1 cellular context compared by ENCODE assay signal in genomic region chr3:44042772-44043171, GRCh38.
TF ChIP-seq lines count a peak whose summit lies in the region.

No MANE protein-coding gene starts in this region.

TF ChIP-seq in GM12878, 131 proteins besides CTCF, POLR2A, EP300 and RAD21 (continued from another document and continues in another):
- TF ChIP-seq POU2F2 (IDR thresholded peaks at IDR 0.05; ENCODE audit: borderline replicate concordance, low read depth, low read length) = peak; percentile 88; the same call in 2 of the 3 replicates
- TF ChIP-seq RELA (IDR thresholded peaks at IDR 0.05; ENCODE audit: borderline replicate concordance, partially characterized antibody) = peak; percentile 91
- no peak for TF ChIP-seq HDAC2 (IDR thresholded peaks at IDR 0.05)
- no peak for TF ChIP-seq YBX1 (IDR thresholded peaks at IDR 0.05)
- TF ChIP-seq, protein P1, sequence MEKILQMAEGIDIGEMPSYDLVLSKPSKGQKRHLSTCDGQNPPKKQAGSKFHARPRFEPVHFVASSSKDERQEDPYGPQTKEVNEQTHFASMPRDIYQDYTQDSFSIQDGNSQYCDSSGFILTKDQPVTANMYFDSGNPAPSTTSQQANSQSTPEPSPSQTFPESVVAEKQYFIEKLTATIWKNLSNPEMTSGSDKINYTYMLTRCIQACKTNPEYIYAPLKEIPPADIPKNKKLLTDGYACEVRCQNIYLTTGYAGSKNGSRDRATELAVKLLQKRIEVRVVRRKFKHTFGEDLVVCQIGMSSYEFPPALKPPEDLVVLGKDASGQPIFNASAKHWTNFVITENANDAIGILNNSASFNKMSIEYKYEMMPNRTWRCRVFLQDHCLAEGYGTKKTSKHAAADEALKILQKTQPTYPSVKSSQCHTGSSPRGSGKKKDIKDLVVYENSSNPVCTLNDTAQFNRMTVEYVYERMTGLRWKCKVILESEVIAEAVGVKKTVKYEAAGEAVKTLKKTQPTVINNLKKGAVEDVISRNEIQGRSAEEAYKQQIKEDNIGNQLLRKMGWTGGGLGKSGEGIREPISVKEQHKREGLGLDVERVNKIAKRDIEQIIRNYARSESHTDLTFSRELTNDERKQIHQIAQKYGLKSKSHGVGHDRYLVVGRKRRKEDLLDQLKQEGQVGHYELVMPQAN (conservative IDR thresholded peaks at IDR 0.05) = no peak
- no peak for TF ChIP-seq FOS (IDR thresholded peaks at IDR 0.05; ENCODE audit: borderline replicate concordance, extremely low read depth, insufficient read length)
- no peak for TF ChIP-seq JUND (IDR thresholded peaks at IDR 0.05; ENCODE audit: low read depth, low read length)
- TF ChIP-seq DPF2 (IDR thresholded peaks at IDR 0.05) = 0 out of 2 replicates have a peak, but pooled peaks have one; percentile 23
- no peak for TF ChIP-seq BHLHE40 (IDR thresholded peaks at IDR 0.05; ENCODE audit: borderline replicate concordance in 1 of 2, low read depth in 2 of 2, low read length in 1 of 2)
- TF ChIP-seq, protein P2, sequence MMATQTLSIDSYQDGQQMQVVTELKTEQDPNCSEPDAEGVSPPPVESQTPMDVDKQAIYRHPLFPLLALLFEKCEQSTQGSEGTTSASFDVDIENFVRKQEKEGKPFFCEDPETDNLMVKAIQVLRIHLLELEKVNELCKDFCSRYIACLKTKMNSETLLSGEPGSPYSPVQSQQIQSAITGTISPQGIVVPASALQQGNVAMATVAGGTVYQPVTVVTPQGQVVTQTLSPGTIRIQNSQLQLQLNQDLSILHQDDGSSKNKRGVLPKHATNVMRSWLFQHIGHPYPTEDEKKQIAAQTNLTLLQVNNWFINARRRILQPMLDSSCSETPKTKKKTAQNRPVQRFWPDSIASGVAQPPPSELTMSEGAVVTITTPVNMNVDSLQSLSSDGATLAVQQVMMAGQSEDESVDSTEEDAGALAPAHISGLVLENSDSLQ (IDR thresholded peaks at IDR 0.05) = no peak
- no peak for TF ChIP-seq ZBED1 (IDR thresholded peaks at IDR 0.05; ENCODE audit: borderline replicate concordance)
- no peak for TF ChIP-seq SREBF2 (IDR thresholded peaks at IDR 0.05; ENCODE audit: low read length)
- TF ChIP-seq SMAD1 (IDR thresholded peaks at IDR 0.05; ENCODE audit: low read depth, partially characterized antibody) = no peak
- TF ChIP-seq, protein P3, sequence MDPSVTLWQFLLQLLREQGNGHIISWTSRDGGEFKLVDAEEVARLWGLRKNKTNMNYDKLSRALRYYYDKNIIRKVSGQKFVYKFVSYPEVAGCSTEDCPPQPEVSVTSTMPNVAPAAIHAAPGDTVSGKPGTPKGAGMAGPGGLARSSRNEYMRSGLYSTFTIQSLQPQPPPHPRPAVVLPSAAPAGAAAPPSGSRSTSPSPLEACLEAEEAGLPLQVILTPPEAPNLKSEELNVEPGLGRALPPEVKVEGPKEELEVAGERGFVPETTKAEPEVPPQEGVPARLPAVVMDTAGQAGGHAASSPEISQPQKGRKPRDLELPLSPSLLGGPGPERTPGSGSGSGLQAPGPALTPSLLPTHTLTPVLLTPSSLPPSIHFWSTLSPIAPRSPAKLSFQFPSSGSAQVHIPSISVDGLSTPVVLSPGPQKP (IDR thresholded peaks at IDR 0.05; ENCODE audit: low read depth, low read length) = no peak
- TF ChIP-seq SMC3 (IDR thresholded peaks at IDR 0.05; ENCODE audit: borderline replicate concordance, low read length) = no peak
- no peak for TF ChIP-seq POLR2AphosphoS2 (IDR thresholded peaks at IDR 0.05; ENCODE audit: low read depth, low read length)
- no peak for TF ChIP-seq NFXL1 (IDR thresholded peaks at IDR 0.05; ENCODE audit: borderline replicate concordance)
- TF ChIP-seq, protein P4, sequence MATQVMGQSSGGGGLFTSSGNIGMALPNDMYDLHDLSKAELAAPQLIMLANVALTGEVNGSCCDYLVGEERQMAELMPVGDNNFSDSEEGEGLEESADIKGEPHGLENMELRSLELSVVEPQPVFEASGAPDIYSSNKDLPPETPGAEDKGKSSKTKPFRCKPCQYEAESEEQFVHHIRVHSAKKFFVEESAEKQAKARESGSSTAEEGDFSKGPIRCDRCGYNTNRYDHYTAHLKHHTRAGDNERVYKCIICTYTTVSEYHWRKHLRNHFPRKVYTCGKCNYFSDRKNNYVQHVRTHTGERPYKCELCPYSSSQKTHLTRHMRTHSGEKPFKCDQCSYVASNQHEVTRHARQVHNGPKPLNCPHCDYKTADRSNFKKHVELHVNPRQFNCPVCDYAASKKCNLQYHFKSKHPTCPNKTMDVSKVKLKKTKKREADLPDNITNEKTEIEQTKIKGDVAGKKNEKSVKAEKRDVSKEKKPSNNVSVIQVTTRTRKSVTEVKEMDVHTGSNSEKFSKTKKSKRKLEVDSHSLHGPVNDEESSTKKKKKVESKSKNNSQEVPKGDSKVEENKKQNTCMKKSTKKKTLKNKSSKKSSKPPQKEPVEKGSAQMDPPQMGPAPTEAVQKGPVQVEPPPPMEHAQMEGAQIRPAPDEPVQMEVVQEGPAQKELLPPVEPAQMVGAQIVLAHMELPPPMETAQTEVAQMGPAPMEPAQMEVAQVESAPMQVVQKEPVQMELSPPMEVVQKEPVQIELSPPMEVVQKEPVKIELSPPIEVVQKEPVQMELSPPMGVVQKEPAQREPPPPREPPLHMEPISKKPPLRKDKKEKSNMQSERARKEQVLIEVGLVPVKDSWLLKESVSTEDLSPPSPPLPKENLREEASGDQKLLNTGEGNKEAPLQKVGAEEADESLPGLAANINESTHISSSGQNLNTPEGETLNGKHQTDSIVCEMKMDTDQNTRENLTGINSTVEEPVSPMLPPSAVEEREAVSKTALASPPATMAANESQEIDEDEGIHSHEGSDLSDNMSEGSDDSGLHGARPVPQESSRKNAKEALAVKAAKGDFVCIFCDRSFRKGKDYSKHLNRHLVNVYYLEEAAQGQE (IDR thresholded peaks at IDR 0.05; ENCODE audit: low read depth, low read length) = no peak
- 0 out of 2 replicates have a peak, but pooled peaks have one; percentile 21 for TF ChIP-seq PAX5 (IDR thresholded peaks at IDR 0.05; ENCODE audit: borderline replicate concordance, low read depth, low read length)
- TF ChIP-seq NR2C1 (IDR thresholded peaks at IDR 0.05) = no peak
- 0 out of 2 replicates have a peak, but pooled peaks have one; percentile 16 for TF ChIP-seq GATAD2B (conservative IDR thresholded peaks at IDR 0.05; ENCODE audit: low read depth)
- no peak for TF ChIP-seq HCFC1 (IDR thresholded peaks at IDR 0.05; ENCODE audit: low read length)
- TF ChIP-seq NFYA (IDR thresholded peaks at IDR 0.05; ENCODE audit: borderline replicate concordance, low read depth, low read length) = no peak
- TF ChIP-seq, protein P5, sequence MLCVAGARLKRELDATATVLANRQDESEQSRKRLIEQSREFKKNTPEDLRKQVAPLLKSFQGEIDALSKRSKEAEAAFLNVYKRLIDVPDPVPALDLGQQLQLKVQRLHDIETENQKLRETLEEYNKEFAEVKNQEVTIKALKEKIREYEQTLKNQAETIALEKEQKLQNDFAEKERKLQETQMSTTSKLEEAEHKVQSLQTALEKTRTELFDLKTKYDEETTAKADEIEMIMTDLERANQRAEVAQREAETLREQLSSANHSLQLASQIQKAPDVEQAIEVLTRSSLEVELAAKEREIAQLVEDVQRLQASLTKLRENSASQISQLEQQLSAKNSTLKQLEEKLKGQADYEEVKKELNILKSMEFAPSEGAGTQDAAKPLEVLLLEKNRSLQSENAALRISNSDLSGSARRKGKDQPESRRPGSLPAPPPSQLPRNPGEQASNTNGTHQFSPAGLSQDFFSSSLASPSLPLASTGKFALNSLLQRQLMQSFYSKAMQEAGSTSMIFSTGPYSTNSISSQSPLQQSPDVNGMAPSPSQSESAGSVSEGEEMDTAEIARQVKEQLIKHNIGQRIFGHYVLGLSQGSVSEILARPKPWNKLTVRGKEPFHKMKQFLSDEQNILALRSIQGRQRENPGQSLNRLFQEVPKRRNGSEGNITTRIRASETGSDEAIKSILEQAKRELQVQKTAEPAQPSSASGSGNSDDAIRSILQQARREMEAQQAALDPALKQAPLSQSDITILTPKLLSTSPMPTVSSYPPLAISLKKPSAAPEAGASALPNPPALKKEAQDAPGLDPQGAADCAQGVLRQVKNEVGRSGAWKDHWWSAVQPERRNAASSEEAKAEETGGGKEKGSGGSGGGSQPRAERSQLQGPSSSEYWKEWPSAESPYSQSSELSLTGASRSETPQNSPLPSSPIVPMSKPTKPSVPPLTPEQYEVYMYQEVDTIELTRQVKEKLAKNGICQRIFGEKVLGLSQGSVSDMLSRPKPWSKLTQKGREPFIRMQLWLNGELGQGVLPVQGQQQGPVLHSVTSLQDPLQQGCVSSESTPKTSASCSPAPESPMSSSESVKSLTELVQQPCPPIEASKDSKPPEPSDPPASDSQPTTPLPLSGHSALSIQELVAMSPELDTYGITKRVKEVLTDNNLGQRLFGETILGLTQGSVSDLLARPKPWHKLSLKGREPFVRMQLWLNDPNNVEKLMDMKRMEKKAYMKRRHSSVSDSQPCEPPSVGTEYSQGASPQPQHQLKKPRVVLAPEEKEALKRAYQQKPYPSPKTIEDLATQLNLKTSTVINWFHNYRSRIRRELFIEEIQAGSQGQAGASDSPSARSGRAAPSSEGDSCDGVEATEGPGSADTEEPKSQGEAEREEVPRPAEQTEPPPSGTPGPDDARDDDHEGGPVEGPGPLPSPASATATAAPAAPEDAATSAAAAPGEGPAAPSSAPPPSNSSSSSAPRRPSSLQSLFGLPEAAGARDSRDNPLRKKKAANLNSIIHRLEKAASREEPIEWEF (IDR thresholded peaks at IDR 0.05; ENCODE audit: insufficient replicate concordance, low read depth, low read length) = no peak
- TF ChIP-seq, protein P6, sequence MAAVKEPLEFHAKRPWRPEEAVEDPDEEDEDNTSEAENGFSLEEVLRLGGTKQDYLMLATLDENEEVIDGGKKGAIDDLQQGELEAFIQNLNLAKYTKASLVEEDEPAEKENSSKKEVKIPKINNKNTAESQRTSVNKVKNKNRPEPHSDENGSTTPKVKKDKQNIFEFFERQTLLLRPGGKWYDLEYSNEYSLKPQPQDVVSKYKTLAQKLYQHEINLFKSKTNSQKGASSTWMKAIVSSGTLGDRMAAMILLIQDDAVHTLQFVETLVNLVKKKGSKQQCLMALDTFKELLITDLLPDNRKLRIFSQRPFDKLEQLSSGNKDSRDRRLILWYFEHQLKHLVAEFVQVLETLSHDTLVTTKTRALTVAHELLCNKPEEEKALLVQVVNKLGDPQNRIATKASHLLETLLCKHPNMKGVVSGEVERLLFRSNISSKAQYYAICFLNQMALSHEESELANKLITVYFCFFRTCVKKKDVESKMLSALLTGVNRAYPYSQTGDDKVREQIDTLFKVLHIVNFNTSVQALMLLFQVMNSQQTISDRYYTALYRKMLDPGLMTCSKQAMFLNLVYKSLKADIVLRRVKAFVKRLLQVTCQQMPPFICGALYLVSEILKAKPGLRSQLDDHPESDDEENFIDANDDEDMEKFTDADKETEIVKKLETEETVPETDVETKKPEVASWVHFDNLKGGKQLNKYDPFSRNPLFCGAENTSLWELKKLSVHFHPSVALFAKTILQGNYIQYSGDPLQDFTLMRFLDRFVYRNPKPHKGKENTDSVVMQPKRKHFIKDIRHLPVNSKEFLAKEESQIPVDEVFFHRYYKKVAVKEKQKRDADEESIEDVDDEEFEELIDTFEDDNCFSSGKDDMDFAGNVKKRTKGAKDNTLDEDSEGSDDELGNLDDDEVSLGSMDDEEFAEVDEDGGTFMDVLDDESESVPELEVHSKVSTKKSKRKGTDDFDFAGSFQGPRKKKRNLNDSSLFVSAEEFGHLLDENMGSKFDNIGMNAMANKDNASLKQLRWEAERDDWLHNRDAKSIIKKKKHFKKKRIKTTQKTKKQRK (IDR thresholded peaks at IDR 0.05; ENCODE audit: low read depth, low read length) = no peak
- no peak for TF ChIP-seq RCOR1 (conservative IDR thresholded peaks at IDR 0.05; ENCODE audit: low read depth, low read length)
- no peak for TF ChIP-seq BCL3 (IDR thresholded peaks at IDR 0.05; ENCODE audit: borderline replicate concordance, insufficient read depth, low read depth, low read length, poor library complexity, severe bottlenecking)
- TF ChIP-seq, protein P7, sequence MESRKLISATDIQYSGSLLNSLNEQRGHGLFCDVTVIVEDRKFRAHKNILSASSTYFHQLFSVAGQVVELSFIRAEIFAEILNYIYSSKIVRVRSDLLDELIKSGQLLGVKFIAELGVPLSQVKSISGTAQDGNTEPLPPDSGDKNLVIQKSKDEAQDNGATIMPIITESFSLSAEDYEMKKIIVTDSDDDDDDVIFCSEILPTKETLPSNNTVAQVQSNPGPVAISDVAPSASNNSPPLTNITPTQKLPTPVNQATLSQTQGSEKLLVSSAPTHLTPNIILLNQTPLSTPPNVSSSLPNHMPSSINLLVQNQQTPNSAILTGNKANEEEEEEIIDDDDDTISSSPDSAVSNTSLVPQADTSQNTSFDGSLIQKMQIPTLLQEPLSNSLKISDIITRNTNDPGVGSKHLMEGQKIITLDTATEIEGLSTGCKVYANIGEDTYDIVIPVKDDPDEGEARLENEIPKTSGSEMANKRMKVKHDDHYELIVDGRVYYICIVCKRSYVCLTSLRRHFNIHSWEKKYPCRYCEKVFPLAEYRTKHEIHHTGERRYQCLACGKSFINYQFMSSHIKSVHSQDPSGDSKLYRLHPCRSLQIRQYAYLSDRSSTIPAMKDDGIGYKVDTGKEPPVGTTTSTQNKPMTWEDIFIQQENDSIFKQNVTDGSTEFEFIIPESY (IDR thresholded peaks at IDR 0.05) = no peak
- TF ChIP-seq, protein P8, sequence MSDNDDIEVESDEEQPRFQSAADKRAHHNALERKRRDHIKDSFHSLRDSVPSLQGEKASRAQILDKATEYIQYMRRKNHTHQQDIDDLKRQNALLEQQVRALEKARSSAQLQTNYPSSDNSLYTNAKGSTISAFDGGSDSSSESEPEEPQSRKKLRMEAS (IDR thresholded peaks at IDR 0.05; ENCODE audit: low read depth, low read length) = no peak
- TF ChIP-seq LARP7 (IDR thresholded peaks at IDR 0.05) = no peak
- TF ChIP-seq ZNF24 (IDR thresholded peaks at IDR 0.05) = no peak
- no peak for TF ChIP-seq RBBP5 (conservative IDR thresholded peaks at IDR 0.05)
- TF ChIP-seq IKZF1 (conservative IDR thresholded peaks at IDR 0.05) = peak; percentile 50
- no peak for TF ChIP-seq RAD51 (IDR thresholded peaks at IDR 0.05)
- TF ChIP-seq SPI1 (IDR thresholded peaks at IDR 0.05; ENCODE audit: borderline replicate concordance, insufficient read depth, low read depth, low read length) = peak; percentile 52; the same call in 1 of the 2 replicates
- peak; percentile 21; the same call in 1 of the 2 replicates for TF ChIP-seq NFIC (IDR thresholded peaks at IDR 0.05; ENCODE audit: low read depth, low read length)
